Comparison of ENCODE assay signal across 14 cellular contexts in the genomic region with DNA sequence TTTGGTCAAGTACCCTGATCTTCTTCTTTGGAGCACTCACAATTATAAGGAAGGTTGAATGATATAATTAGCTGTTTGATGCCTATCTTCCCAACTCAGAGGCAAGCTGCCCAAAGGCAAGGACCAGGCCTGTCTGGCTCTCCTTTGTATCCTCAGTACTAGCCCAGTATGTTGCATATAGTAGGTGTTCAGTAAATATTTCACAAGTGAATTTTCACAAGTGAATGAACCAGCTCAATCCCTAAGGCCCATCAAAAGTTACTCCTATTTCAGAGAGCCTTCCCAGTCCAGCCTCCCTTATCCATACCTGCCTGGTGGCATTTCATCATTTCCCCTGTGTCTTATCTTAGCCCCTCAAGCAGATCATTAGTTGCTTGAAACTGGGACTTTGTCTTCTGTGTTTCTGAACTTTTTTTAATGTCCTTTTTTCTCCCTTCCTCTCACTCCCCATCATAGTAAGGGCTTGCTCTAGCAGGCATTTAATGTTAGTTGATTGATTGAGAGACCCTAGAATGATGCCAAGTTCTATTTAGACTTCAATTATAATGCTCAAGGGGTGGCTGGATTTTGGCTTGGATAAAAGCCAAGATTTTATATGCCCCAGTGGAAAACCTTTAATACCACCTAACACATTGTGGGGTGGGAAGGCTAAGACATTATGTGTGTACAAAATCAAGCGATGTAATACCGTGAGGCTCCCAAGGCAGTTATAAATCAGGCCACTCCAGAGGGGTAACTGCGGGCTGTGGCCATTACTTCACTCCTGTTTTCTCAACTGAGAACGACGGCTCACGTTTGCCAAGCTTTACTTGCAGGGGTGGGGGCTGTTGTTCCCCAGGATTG. TPM values are rescaled to one million over a fixed set of nuclear protein-coding genes. Genes with fewer than 3 reads are reported as not detected.
DNase-seq lines count a peak whose midpoint lies in the region; ATAC-seq, FAIRE-seq and TF ChIP-seq lines count a peak whose summit lies in the region.
"Had no signal": no experiment of that assay in that cellular context is flagged by ENCODE, and none has a peak within 500 bp of the region (broad histone marks: within the 10 kb centered on the region; RNA-seq: fewer than 3 reads in every experiment).

No MANE protein-coding gene starts in this region.

- TF ChIP-seq EP300 in ovary (IDR thresholded peaks at IDR 0.05): no peak

- no peaks in the 10 kb centered on the region for H3K4me1 Mint-ChIP-seq in CD8-positive, alpha-beta memory T cell
- H3K4me1 Mint-ChIP-seq in activated CD4-positive, alpha-beta memory T cell treated with anti-CD3 and anti-CD28 coated beads for 36 hours (ENCODE audit: low read depth): no peaks in the 10 kb centered on the region
- H3K4me1 Mint-ChIP-seq: activated B cell treated with CpG ODN at 0.5 μM for 24 hours had no signal

- ATAC-seq in lower lobe of right lung: no peak

- no peaks in the 10 kb centered on the region for H3K36me3 Mint-ChIP-seq in CD8-positive, alpha-beta memory T cell
- no peaks in the 10 kb centered on the region for H3K36me3 Mint-ChIP-seq in activated CD4-positive, alpha-beta memory T cell treated with anti-CD3 and anti-CD28 coated beads for 36 hours

- TF ChIP-seq POLR2A in ovary (IDR thresholded peaks at IDR 0.05) (no peak), H54 (IDR thresholded peaks at IDR 0.05; ENCODE audit: low read depth, low read length) (no peak)

- TF ChIP-seq CTCF in ovary (IDR thresholded peaks at IDR 0.05) (no peak), lower lobe of right lung (IDR thresholded peaks at IDR 0.05) (no peak)

- H3K36me3 ChIP-seq in SK-N-MC (ENCODE audit: insufficient read depth, low read length) (no peaks in the 10 kb centered on the region), ovary (no peaks in the 10 kb centered on the region), lower lobe of right lung (no peaks in the 10 kb centered on the region)
- H3K36me3 ChIP-seq in CD8-positive, alpha-beta memory T cell (ENCODE audit: insufficient read depth, low read length): no peaks in the 10 kb centered on the region
- H3K36me3 ChIP-seq: upper lobe of left lung had no signal

- H3K4me3 ChIP-seq in SK-N-MC: peak overlapping the region; percentile 67
- H3K4me3 ChIP-seq in ovary: no peak overlapping the region
- no peak overlapping the region for H3K4me3 ChIP-seq in CD8-positive, alpha-beta memory T cell (ENCODE audit: low read length)
- no peak overlapping the region for H3K4me3 ChIP-seq in lower lobe of right lung
- H3K4me3 ChIP-seq: upper lobe of left lung had no signal

- H3K9me3 Mint-ChIP-seq in CD8-positive, alpha-beta memory T cell: peaks cover 0 to 5% (median 0%) of the 10 kb centered on the region in 5 donors
- H3K9me3 Mint-ChIP-seq in activated CD4-positive, alpha-beta memory T cell treated with anti-CD3 and anti-CD28 coated beads for 36 hours: no peaks in the 10 kb centered on the region

- WGBS in ovary, 3 donors: 27 to 62% (median 58%) methylated on average over 6 of the region's 6 CpGs

- intact Hi-C loops in ovary (cut with DNase I) (no loop called here), lower lobe of right lung (cut with DNase I) (no loop called here)
- intact Hi-C loops in activated CD4-positive, alpha-beta memory T cell treated with anti-CD3 and anti-CD28 coated beads for 36 hours (cut with micrococcal nuclease): no loop called here

- H3K4me1 ChIP-seq in ovary (ENCODE audit: insufficient read depth): peaks cover 5% of the 10 kb centered on the region
- no peaks in the 10 kb centered on the region for H3K4me1 ChIP-seq in CD8-positive, alpha-beta memory T cell (ENCODE audit: insufficient read depth, low read length)
- H3K4me1 ChIP-seq in lower lobe of right lung: no peaks in the 10 kb centered on the region

- peak; percentile 76 for DNase-seq in DMS 273 (lab: John Stamatoyannopoulos, UW; ENCODE audit: unreplicated experiment)
- DNase-seq in NCI-H1694 (lab: John Stamatoyannopoulos, UW): peak; percentile 88
- no peak for DNase-seq in SK-N-MC (ENCODE audit: low read depth, low spot score)
- DNase-seq in ovary: peak in 3 of 5 donors; percentile 39 to 51 (median 41)
- no peak for DNase-seq in CD8-positive, alpha-beta memory T cell
- no peak for DNase-seq in activated CD4-positive, alpha-beta memory T cell treated with anti-CD3 and anti-CD28 coated beads for 36 hours
- DNase-seq in lower lobe of right lung: no peak
- DNase-seq in H54 (ENCODE audit: insufficient read length, low spot score): no peak
- DNase-seq: activated B cell treated with CpG ODN at 0.5 μM for 24 hours, cortex of kidney, DND-41, occipital lobe, upper lobe of left lung had no signal

- H3K27me3 ChIP-seq in ovary: no peaks in the 10 kb centered on the region
- no peaks in the 10 kb centered on the region for H3K27me3 ChIP-seq in CD8-positive, alpha-beta memory T cell (ENCODE audit: insufficient read depth, low read length, poor library complexity, severe bottlenecking)
- H3K27me3 ChIP-seq in lower lobe of right lung (ENCODE audit: low read depth): no peaks in the 10 kb centered on the region
- H3K27me3 ChIP-seq: upper lobe of left lung had no signal

- peak overlapping the region; percentile 93 for H3K27ac ChIP-seq in SK-N-MC
- peak overlapping the region in 1 of 2 donors; percentile 69 for H3K27ac ChIP-seq in ovary
- H3K27ac ChIP-seq in CD8-positive, alpha-beta memory T cell (ENCODE audit: low read depth, low read length): no peak overlapping the region
- no peak overlapping the region for H3K27ac ChIP-seq in lower lobe of right lung

- no peak overlapping the region for H3K4me3 Mint-ChIP-seq in CD8-positive, alpha-beta memory T cell
- no peak overlapping the region for H3K4me3 Mint-ChIP-seq in activated CD4-positive, alpha-beta memory T cell treated with anti-CD3 and anti-CD28 coated beads for 36 hours
- H3K4me3 Mint-ChIP-seq: activated B cell treated with CpG ODN at 0.5 μM for 24 hours had no signal

- POLR2A ChIA-PET in CD8-positive, alpha-beta memory T cell (lab: Charles Lee): no interaction called here
- POLR2A ChIA-PET in activated CD4-positive, alpha-beta memory T cell treated with anti-CD3 and anti-CD28 coated beads for 36 hours (lab: Charles Lee): no interaction called here

- H3K27me3 Mint-ChIP-seq in CD8-positive, alpha-beta memory T cell: peaks cover 4 to 11% of the 10 kb centered on the region in 2 donors
- H3K27me3 Mint-ChIP-seq in activated CD4-positive, alpha-beta memory T cell treated with anti-CD3 and anti-CD28 coated beads for 36 hours: peaks cover 2% of the 10 kb centered on the region
- H3K27me3 Mint-ChIP-seq: activated B cell treated with CpG ODN at 0.5 μM for 24 hours had no signal

- H3K9me3 ChIP-seq in SK-N-MC (ENCODE audit: low read depth, low read length) (no peaks in the 10 kb centered on the region), ovary (no peaks in the 10 kb centered on the region), lower lobe of right lung (no peaks in the 10 kb centered on the region)
- H3K9me3 ChIP-seq in CD8-positive, alpha-beta memory T cell (ENCODE audit: low read length): no peaks in the 10 kb centered on the region
- H3K9me3 ChIP-seq: upper lobe of left lung had no signal

- no peak overlapping the region for H3K27ac Mint-ChIP-seq in CD8-positive, alpha-beta memory T cell
- no peak overlapping the region for H3K27ac Mint-ChIP-seq in activated CD4-positive, alpha-beta memory T cell treated with anti-CD3 and anti-CD28 coated beads for 36 hours
- H3K27ac Mint-ChIP-seq: activated B cell treated with CpG ODN at 0.5 μM for 24 hours had no signal

- FAIRE-seq in H54 (lab: Jason Lieb, UNC): no peak

- H3K9ac ChIP-seq in SK-N-MC (ENCODE audit: insufficient read length): peak overlapping the region; percentile 53

- CTCF ChIA-PET in CD8-positive, alpha-beta memory T cell (lab: Charles Lee): no interaction called here
- CTCF ChIA-PET in activated CD4-positive, alpha-beta memory T cell treated with anti-CD3 and anti-CD28 coated beads for 36 hours (lab: Charles Lee): interaction anchor here (0.9 kb wide), 1 partner anchor 133 kb away, joined by 3 read pairs; no protein-coding TSS in a partner anchor

RNA-seq across cellular contexts. Expression of a gene that starts 43.2 kb away (rescaled TPM):
- total RNA-seq in ovary (10 to 100 TPM; 33.2 to 98.5 (median 59.5) TPM), lower lobe of right lung (10.1 TPM)
- 10 to 100 TPM; 28.6 to 34.2 TPM for polyA plus RNA-seq in ovary
- total RNA-seq in CD8-positive, alpha-beta memory T cell: not detected
- not detected for polyA plus RNA-seq in CD8-positive, alpha-beta memory T cell
- total RNA-seq in activated CD4-positive, alpha-beta memory T cell treated with anti-CD3 and anti-CD28 coated beads for 36 hours: not detected
- total RNA-seq: lung microvascular endothelial cell had no signal

Comparison
In these comparisons a context has a peak if more than half of its experiments do, and no peak if none do; other contexts are left out.
1. DNase-seq: peak in DMS 273 (single experiment), NCI-H1694 (single experiment) and ovary (3 of 5); none in SK-N-MC (single experiment), CD8-positive, alpha-beta memory T cell (0 of 5), activated CD4-positive, alpha-beta memory T cell treated with anti-CD3 and anti-CD28 coated beads for 36 hours (single experiment), lower lobe of right lung (single experiment) and H54 (single experiment).